ENCODE assay signal across 1 cellular context in the genomic region with DNA sequence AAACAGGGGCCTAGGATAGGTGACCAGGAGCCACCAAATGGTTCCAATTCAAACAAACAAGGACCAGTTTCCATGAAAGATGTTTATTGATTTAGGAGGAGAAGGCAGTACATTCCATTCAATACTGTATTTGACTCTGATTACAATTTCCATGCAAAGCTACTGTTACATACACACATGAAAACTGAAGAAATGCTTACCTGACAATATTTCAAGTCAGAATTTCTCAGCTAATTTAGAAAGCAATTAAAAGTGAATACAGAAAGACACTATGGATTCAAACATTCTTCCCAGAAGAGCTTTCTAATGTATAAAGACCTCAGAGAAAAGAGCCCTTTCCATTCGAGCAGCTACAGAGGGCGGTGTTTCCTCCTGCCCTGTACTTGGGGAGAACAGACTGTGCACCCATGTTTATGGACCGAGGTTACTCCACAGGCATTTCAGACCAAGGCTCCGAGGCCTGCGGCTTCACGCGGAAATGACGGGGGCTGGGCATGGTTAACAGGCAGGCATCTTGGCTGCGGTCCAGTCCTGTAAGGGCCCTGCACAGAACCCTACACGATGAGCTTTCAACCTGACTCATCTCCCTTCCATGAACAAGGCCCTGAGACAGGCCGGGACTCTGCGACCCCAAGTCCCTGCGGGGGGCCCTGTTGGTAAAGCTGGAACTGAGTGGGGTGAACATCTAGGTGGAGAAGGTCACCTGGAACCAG.
TF ChIP-seq lines count a peak whose summit lies in the region.

No MANE protein-coding gene starts in this region.

TF ChIP-seq in HepG2, 621 proteins besides CTCF, POLR2A, EP300 and RAD21 (continued from another document):
- TF ChIP-seq, protein P1, sequence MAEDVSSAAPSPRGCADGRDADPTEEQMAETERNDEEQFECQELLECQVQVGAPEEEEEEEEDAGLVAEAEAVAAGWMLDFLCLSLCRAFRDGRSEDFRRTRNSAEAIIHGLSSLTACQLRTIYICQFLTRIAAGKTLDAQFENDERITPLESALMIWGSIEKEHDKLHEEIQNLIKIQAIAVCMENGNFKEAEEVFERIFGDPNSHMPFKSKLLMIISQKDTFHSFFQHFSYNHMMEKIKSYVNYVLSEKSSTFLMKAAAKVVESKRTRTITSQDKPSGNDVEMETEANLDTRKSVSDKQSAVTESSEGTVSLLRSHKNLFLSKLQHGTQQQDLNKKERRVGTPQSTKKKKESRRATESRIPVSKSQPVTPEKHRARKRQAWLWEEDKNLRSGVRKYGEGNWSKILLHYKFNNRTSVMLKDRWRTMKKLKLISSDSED (CRISPR knock-in tag; IDR thresholded peaks at IDR 0.05): no peak
- TF ChIP-seq ZNF30 (CRISPR knock-in tag; IDR thresholded peaks at IDR 0.05) (no peak), ATM (IDR thresholded peaks at IDR 0.05; ENCODE audit: borderline replicate concordance) (no peak), SIN3A (IDR thresholded peaks at IDR 0.05; ENCODE audit: borderline replicate concordance, low read depth, low read length) (0 out of 2 replicates have a peak, but pooled peaks have one; percentile 21), PHF20 (CRISPR knock-in tag; IDR thresholded peaks at IDR 0.05) (no peak), ZNF543 (CRISPR knock-in tag; IDR thresholded peaks at IDR 0.05) (no peak), BCL6 (CRISPR knock-in tag; IDR thresholded peaks at IDR 0.05) (no peak), SMC3 (IDR thresholded peaks at IDR 0.05; ENCODE audit: low read length) (0 out of 2 replicates have a peak, but pooled peaks have one; percentile 8), AHR (CRISPR knock-in tag; IDR thresholded peaks at IDR 0.05) (no peak), YEATS4 (CRISPR knock-in tag; IDR thresholded peaks at IDR 0.05; ENCODE audit: borderline replicate concordance) (no peak)
- TF ChIP-seq, protein P2, sequence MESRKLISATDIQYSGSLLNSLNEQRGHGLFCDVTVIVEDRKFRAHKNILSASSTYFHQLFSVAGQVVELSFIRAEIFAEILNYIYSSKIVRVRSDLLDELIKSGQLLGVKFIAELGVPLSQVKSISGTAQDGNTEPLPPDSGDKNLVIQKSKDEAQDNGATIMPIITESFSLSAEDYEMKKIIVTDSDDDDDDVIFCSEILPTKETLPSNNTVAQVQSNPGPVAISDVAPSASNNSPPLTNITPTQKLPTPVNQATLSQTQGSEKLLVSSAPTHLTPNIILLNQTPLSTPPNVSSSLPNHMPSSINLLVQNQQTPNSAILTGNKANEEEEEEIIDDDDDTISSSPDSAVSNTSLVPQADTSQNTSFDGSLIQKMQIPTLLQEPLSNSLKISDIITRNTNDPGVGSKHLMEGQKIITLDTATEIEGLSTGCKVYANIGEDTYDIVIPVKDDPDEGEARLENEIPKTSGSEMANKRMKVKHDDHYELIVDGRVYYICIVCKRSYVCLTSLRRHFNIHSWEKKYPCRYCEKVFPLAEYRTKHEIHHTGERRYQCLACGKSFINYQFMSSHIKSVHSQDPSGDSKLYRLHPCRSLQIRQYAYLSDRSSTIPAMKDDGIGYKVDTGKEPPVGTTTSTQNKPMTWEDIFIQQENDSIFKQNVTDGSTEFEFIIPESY (CRISPR knock-in tag; IDR thresholded peaks at IDR 0.05): peak; percentile 96
